Comparison of ENCODE assay signal across 16 cellular contexts in genomic region chr6:150631982-150632642, GRCh38. TPM values are rescaled to one million over a fixed set of nuclear protein-coding genes. Genes with fewer than 3 reads are reported as not detected.
DNase-seq lines count a peak whose midpoint lies in the region; ATAC-seq and TF ChIP-seq lines count a peak whose summit lies in the region.
"Had no signal": no experiment of that assay in that cellular context is flagged by ENCODE, and none has a peak within 500 bp of the region (broad histone marks: within the 10 kb centered on the region; RNA-seq: fewer than 3 reads in every experiment).

No MANE protein-coding gene starts in this region.

- CTCF ChIA-PET in OCI-LY7 (lab: Charles Lee; ENCODE audit: unreplicated experiment), result interaction anchor here (1.2 kb wide), 1 partner anchor 32 kb away, joined by 4 read pairs; no protein-coding TSS in a partner anchor

- H3K4me1 Mint-ChIP-seq in activated T-cell treated with anti-CD3 and anti-CD28 coated beads, Interleukin-2, amount 50 U/mL, for 72 hours (ENCODE audit: low read depth), result peaks cover 52% of the 10 kb centered on the region

- no peak for DNase-seq in activated T-cell treated with anti-CD3 and anti-CD28 coated beads, Interleukin-2, amount 50 U/mL, for 72 hours
- DNase-seq in activated T-cell treated with anti-CD3 and anti-CD28 coated beads for 4 hours, result no peak
- no peak for DNase-seq in OCI-LY7 (ENCODE audit: low spot score)
- DNase-seq in esophagus squamous epithelium (lab: John Stamatoyannopoulos, UW), result no peak
- no peak for DNase-seq in stomach
- DNase-seq in NCI-H1092 treated with DMSO at 0.1 percent for 48 hours (lab: John Stamatoyannopoulos, UW), result no peak
- DNase-seq in stimulated activated CD4-positive, alpha-beta T cell treated with anti-CD3 and anti-CD28 coated beads, Interleukin-12 subunit alpha, Interleukin-12 subunit beta, amount 100 ng/mL, for 4 hours, result no peak
- no peak for DNase-seq in amniotic stem cell (lab: John Stamatoyannopoulos, UW)
- DNase-seq: ACHN, DMS153, erythroblast, H9, NCI-H1105, NCI-H226, SJCRH30 had no signal

- H3K4me3 ChIP-seq in OCI-LY7 (ENCODE audit: low read depth, low read length, poor library complexity, severe bottlenecking) (peak overlapping the region; percentile 56), esophagus squamous epithelium (no peak overlapping the region), stomach (no peak overlapping the region)
- H3K4me3 ChIP-seq: prostate gland, SJCRH30 had no signal

- H3K27ac ChIP-seq in OCI-LY7 (ENCODE audit: low read depth, low read length, poor library complexity, severe bottlenecking), result peak overlapping the region; percentile 38
- H3K27ac ChIP-seq in esophagus squamous epithelium, result peak overlapping the region in 3 of 4 donors; percentile 44 to 73 (median 70)
- H3K27ac ChIP-seq in stomach, result peak overlapping the region; percentile 8 to 75 (median 56)
- H3K27ac ChIP-seq: prostate gland, SJCRH30 had no signal

- ATAC-seq in activated T-cell treated with anti-CD3 and anti-CD28 coated beads, Interleukin-2, amount 50 U/mL, for 72 hours (replicated peaks in 1 of 2), result peak; percentile 9 to 27

- peak overlapping the region; percentile 81 to 93 for H3K4me3 Mint-ChIP-seq in activated T-cell treated with anti-CD3 and anti-CD28 coated beads, Interleukin-2, amount 50 U/mL, for 72 hours
- H3K4me3 Mint-ChIP-seq: H9 had no signal

- H4K20me1 ChIP-seq in OCI-LY7 (ENCODE audit: insufficient read depth, low read length), result no peaks in the 10 kb centered on the region

- 58 to 85% methylated on average over 8 to 9 of the region's 9 CpGs for WGBS in esophagus squamous epithelium, 2 donors
- WGBS in stomach, 5 donors, result 67 to 73% (median 72%) methylated on average over 9 of the region's 9 CpGs

- H3K4me1 ChIP-seq in OCI-LY7 (ENCODE audit: insufficient read depth, low read length, poor library complexity, severe bottlenecking) (peaks cover 82% of the 10 kb centered on the region), esophagus squamous epithelium (peaks cover 9 to 40% (median 10%) of the 10 kb centered on the region in 3 donors), stomach (peaks cover 23 to 56% (median 43%) of the 10 kb centered on the region in 4 donors)
- H3K4me1 ChIP-seq: prostate gland, SJCRH30 had no signal

- no peaks in the 10 kb centered on the region for H3K9me3 Mint-ChIP-seq in activated T-cell treated with anti-CD3 and anti-CD28 coated beads, Interleukin-2, amount 50 U/mL, for 72 hours
- H3K9me3 Mint-ChIP-seq: H9 had no signal

- TF ChIP-seq POLR2A in esophagus squamous epithelium (IDR thresholded peaks at IDR 0.05) (no peak), stomach (IDR thresholded peaks at IDR 0.05) (no peak)

- no peaks in the 10 kb centered on the region for H3K9me3 ChIP-seq in OCI-LY7 (ENCODE audit: low read length)
- H3K9me3 ChIP-seq in esophagus squamous epithelium, result no peaks in the 10 kb centered on the region
- no peaks in the 10 kb centered on the region for H3K9me3 ChIP-seq in stomach
- H3K9me3 ChIP-seq: prostate gland, SJCRH30 had no signal

- no peaks in the 10 kb centered on the region for H3K9me2 ChIP-seq in OCI-LY7 (ENCODE audit: insufficient read depth, low read length)

- TF ChIP-seq EP300 in stomach (IDR thresholded peaks at IDR 0.05), result no peak

- intact Hi-C loops in OCI-LY7 (cut with micrococcal nuclease; ENCODE audit: unreplicated experiment), result no loop called here
- intact Hi-C loops in esophagus squamous epithelium (cut with DNase I), result no loop called here
- intact Hi-C loops in stomach (cut with DNase I; ENCODE audit: low total_unique reads), result no loop called here

- H3K27me3 ChIP-seq in esophagus squamous epithelium (no peaks in the 10 kb centered on the region), stomach (no peaks in the 10 kb centered on the region)
- H3K27me3 ChIP-seq: SJCRH30 had no signal

- peak overlapping the region; percentile 88 for H3K4me2 ChIP-seq in OCI-LY7 (ENCODE audit: low read length)

- H3K27me3 Mint-ChIP-seq in activated T-cell treated with anti-CD3 and anti-CD28 coated beads, Interleukin-2, amount 50 U/mL, for 72 hours (ENCODE audit: low read depth), result peaks cover 23% of the 10 kb centered on the region

- H3K36me3 Mint-ChIP-seq in activated T-cell treated with anti-CD3 and anti-CD28 coated beads, Interleukin-2, amount 50 U/mL, for 72 hours (ENCODE audit: insufficient read depth in 2 of 2), result no peaks in the 10 kb centered on the region

- peaks cover 5% of the 10 kb centered on the region; the same call in 1 of the 2 replicates for H3K79me2 ChIP-seq in OCI-LY7 (ENCODE audit: insufficient read depth, low read depth, low read length)

- POLR2A ChIA-PET in OCI-LY7 (lab: Charles Lee), result interaction anchor here (0.9 to 2.0 kb wide), 6 partner anchors 10 to 55 kb away, joined by 3 to 7 read pairs (median 4); partner anchors contain the start of gene PLEKHG1

- peak overlapping the region; percentile 89 for H3K27ac Mint-ChIP-seq in activated T-cell treated with anti-CD3 and anti-CD28 coated beads, Interleukin-2, amount 50 U/mL, for 72 hours

- H2AFZ ChIP-seq in OCI-LY7 (ENCODE audit: low read length), result no peak overlapping the region

- H3K36me3 ChIP-seq in OCI-LY7 (ENCODE audit: insufficient read depth, low read length), result no peaks in the 10 kb centered on the region
- H3K36me3 ChIP-seq in esophagus squamous epithelium, result no peaks in the 10 kb centered on the region
- H3K36me3 ChIP-seq in stomach, result no peaks in the 10 kb centered on the region
- H3K36me3 ChIP-seq: prostate gland, SJCRH30 had no signal

- no peak for TF ChIP-seq CTCF in OCI-LY7 (conservative IDR thresholded peaks at IDR 0.05; ENCODE audit: low read length)
- TF ChIP-seq CTCF in esophagus squamous epithelium (IDR thresholded peaks at IDR 0.05), result no peak
- TF ChIP-seq CTCF in stomach (IDR thresholded peaks at IDR 0.05), result no peak

- no TSS peak for BruUV-seq in OCI-LY7 (replicated peaks; lab: Mats Ljungman, UMichigan)

RNA-seq across cellular contexts. Expression of gene PLEKHG1, which starts 32.4 kb away (rescaled TPM):
- 10 to 100 TPM; 25.0 to 27.1 TPM for total RNA-seq in activated T-cell treated with anti-CD3 and anti-CD28 coated beads, Interleukin-2, amount 50 U/mL, for 72 hours
- 13.1 and 19.6 TPM in 2 replicates for total RNA-seq in OCI-LY7 (2014; rRNA removed; shearing (Covaris generic))
- 17.9 and 26.3 TPM in 2 replicates for total RNA-seq in OCI-LY7 (2022)
- total RNA-seq in esophagus squamous epithelium, result 10 to 100 TPM; 22.7 to 36.0 (median 27.6) TPM
- total RNA-seq in stomach, result 10 to 100 TPM in 4 of 5 donors, 1 to 10 TPM in 1; 9.3 to 92.9 (median 13.0) TPM
- polyA plus RNA-seq in stomach, result 1 to 10 TPM; 1.9 to 2.6 (median 2.2) TPM
